ENCODE assay signal across 3 cellular contexts in the genomic region with DNA sequence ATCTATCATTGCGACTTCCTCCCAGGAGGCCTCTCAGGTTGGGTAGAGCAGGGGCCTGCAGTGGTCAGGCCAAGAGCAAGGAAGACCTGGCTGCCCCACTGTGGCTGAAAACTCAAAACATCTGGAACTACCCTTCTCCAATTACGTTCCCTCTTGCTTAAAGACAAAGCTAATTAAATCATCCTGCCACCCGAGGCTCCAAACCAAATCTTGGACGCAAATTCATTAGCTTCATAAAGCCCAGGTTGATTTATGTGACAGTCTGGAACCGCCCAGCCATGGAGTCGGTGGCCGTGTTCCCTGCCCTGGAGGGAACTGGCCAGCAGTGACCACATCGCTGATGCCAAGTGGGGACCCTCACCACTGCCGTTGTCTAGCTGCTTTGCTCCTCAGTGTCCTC.
TF ChIP-seq lines count a peak whose summit lies in the region.

No MANE protein-coding gene starts in this region.

TF ChIP-seq in SK-N-SH, 30 proteins besides CTCF, POLR2A, EP300 and RAD21:
- TF ChIP-seq FOXJ3 (CRISPR knock-in tag; IDR thresholded peaks at IDR 0.05) (no peak), REST (IDR thresholded peaks at IDR 0.05; ENCODE audit: low read depth, low read length) (no peak), TCF12 (IDR thresholded peaks at IDR 0.05) (no peak), NFIC (IDR thresholded peaks at IDR 0.05; ENCODE audit: borderline replicate concordance) (no peak), GATA2 (CRISPR knock-in tag; IDR thresholded peaks at IDR 0.05) (no peak), EZH2phosphoT487 (IDR thresholded peaks at IDR 0.05; ENCODE audit: borderline replicate concordance, low read depth) (no peak), TEAD4 (IDR thresholded peaks at IDR 0.05; ENCODE audit: borderline replicate concordance, insufficient read depth) (no peak), RXRA (IDR thresholded peaks at IDR 0.05; ENCODE audit: borderline replicate concordance, low read depth) (no peak), GABPA (IDR thresholded peaks at IDR 0.05; ENCODE audit: low read depth) (no peak), NRF1 (IDR thresholded peaks at IDR 0.05; ENCODE audit: low read depth, low read length) (no peak), TAF1 (IDR thresholded peaks at IDR 0.05; ENCODE audit: borderline replicate concordance, low read depth, low read length) (no peak), JUND (IDR thresholded peaks at IDR 0.05) (no peak), MXI1 (IDR thresholded peaks at IDR 0.05; ENCODE audit: low read depth, low read length) (no peak), IRF3 (IDR thresholded peaks at IDR 0.05; ENCODE audit: low read depth, low read length) (no peak)
TF ChIP-seq in SK-N-SH: peak in this region for 0.

TF ChIP-seq in SK-N-SH treated with all-trans-retinoic acid at 6 μM for 48 hours, 23 proteins besides CTCF, POLR2A, EP300 and RAD21:
- TF ChIP-seq, protein P1, sequence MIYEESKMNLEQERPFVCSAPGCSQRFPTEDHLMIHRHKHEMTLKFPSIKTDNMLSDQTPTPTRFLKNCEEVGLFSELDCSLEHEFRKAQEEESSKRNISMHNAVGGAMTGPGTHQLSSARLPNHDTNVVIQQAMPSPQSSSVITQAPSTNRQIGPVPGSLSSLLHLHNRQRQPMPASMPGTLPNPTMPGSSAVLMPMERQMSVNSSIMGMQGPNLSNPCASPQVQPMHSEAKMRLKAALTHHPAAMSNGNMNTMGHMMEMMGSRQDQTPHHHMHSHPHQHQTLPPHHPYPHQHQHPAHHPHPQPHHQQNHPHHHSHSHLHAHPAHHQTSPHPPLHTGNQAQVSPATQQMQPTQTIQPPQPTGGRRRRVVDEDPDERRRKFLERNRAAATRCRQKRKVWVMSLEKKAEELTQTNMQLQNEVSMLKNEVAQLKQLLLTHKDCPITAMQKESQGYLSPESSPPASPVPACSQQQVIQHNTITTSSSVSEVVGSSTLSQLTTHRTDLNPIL (CRISPR knock-in tag; IDR thresholded peaks at IDR 0.05; ENCODE audit: low read depth) = no peak
- TF ChIP-seq PATZ1 (CRISPR knock-in tag; IDR thresholded peaks at IDR 0.05; ENCODE audit: borderline replicate concordance) = no peak
- no peak for TF ChIP-seq SNAI2 (CRISPR knock-in tag; IDR thresholded peaks at IDR 0.05)
- TF ChIP-seq, protein P2, sequence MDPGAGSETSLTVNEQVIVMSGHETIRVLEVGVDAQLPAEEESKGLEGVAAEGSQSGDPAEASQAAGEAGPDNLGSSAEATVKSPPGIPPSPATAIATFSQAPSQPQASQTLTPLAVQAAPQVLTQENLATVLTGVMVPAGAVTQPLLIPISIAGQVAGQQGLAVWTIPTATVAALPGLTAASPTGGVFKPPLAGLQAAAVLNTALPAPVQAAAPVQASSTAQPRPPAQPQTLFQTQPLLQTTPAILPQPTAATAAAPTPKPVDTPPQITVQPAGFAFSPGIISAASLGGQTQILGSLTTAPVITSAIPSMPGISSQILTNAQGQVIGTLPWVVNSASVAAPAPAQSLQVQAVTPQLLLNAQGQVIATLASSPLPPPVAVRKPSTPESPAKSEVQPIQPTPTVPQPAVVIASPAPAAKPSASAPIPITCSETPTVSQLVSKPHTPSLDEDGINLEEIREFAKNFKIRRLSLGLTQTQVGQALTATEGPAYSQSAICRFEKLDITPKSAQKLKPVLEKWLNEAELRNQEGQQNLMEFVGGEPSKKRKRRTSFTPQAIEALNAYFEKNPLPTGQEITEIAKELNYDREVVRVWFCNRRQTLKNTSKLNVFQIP (CRISPR knock-in tag; IDR thresholded peaks at IDR 0.05; ENCODE audit: borderline replicate concordance, low read depth) = no peak
TF ChIP-seq in SK-N-SH treated with all-trans-retinoic acid at 6 μM for 48 hours: peak in this region for 0.

TF ChIP-seq in K562, 482 proteins besides CTCF, POLR2A, EP300 and RAD21:
- TF ChIP-seq PKNOX1 (IDR thresholded peaks at IDR 0.05) (peak; percentile 40; the same call in 1 of the 2 replicates), PBX2 (CRISPR knock-in tag; IDR thresholded peaks at IDR 0.05; ENCODE audit: low read depth) (no peak), PBX2 (tag; conservative IDR thresholded peaks at IDR 0.05; ENCODE audit: low read depth) (peak; percentile 42; the same call in 1 of the 2 replicates), ZBTB40 (IDR thresholded peaks at IDR 0.05) (no peak), ZBTB40 (CRISPR knock-in tag; IDR thresholded peaks at IDR 0.05) (no peak), MEIS2 (IDR thresholded peaks at IDR 0.05; ENCODE audit: partially characterized antibody) (peak; percentile 74)
